Comparison of ENCODE assay signal across 21 cellular contexts in the genomic region with DNA sequence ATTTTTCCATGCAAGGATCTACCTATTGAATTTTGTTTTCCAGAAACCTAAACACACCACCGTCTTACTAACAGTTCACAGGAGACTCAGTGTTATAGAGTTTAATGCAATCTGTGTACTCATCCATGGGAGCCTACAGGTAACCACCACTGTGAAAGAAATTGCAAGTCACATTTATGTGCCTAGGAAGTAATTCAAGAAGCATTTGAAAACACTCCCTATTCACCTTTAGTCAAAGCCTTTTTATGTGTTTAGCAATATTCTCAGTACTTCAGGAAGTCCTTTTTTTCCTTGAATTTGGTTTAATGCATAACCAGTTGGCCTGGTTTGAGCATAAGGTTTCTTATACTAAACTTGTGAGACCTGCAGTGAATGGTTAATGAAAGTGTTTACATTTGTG.
"Had no signal": no experiment of that assay in that cellular context is flagged by ENCODE, and none has a peak within 500 bp of the region (broad histone marks: within the 10 kb centered on the region; RNA-seq: fewer than 3 reads in every experiment).

No MANE protein-coding gene starts in this region.

- DNase-seq: activated CD4-positive, alpha-beta memory T cell treated with anti-CD3 and anti-CD28 coated beads, Interleukin-2, amount 10 ng/mL, durations not matched to agents 7 days and 5 days; activated CD4-positive, alpha-beta T cell treated with anti-CD3 and anti-CD28 coated beads for 48 hours; activated CD4-positive, CD25-positive, alpha-beta regulatory T cell; activated effector memory CD4-positive, alpha-beta T cell treated with Interleukin-2 at 50 U/mL for 16 hours; activated naive CD4-positive, alpha-beta T cell treated with anti-CD3 and anti-CD28 coated beads for 36 hours; activated T-cell treated with anti-CD3 and anti-CD28 coated beads, Interleukin-2, amount 50 U/mL, for 72 hours; cerebellar nuclear complex; erythroblast; foreskin melanocyte; mesendoderm; naive thymus-derived CD4-positive, alpha-beta T cell; retina; sigmoid colon; stimulated activated CD4-positive, alpha-beta T cell treated with anti-CD3 and anti-CD28 coated beads, Interleukin-2, amount 100 ng/mL, for 48 hours; stimulated activated CD8-positive, alpha-beta memory T cell treated with anti-CD3 and anti-CD28 coated beads, Interleukin-4, amount 100 ng/mL, for 48 hours; stimulated activated naive B cell treated with anti-CD40 and anti-IgM and Interleukin-4, amounts not matched to agents 10 μg/mL and 1 μg/mL and 100 μg/mL, for 72 hours; T-helper 2 cell; trophoblast cell had no signal

- H3K27ac ChIP-seq: neural progenitor cell, sigmoid colon, vagina had no signal

- ATAC-seq: naive thymus-derived CD4-positive, alpha-beta T cell had no signal

- H3K9ac ChIP-seq: neural progenitor cell had no signal

- H3K36me3 ChIP-seq: neural progenitor cell, vagina had no signal

- H3K4me1 ChIP-seq: neural progenitor cell, sigmoid colon, vagina had no signal

- H3K27me3 ChIP-seq: neural progenitor cell, sigmoid colon, vagina had no signal

- H3K9me3 ChIP-seq: sigmoid colon, vagina had no signal

- H3K4me3 ChIP-seq: neural progenitor cell, sigmoid colon, smooth muscle cell, vagina had no signal
